ENCODE assay signal across 25 cellular contexts in genomic region chr2:17068016-17068415, GRCh38.
"Had no signal": no experiment of that assay in that cellular context is flagged by ENCODE, and none has a peak within 500 bp of the region (broad histone marks: within the 10 kb centered on the region; RNA-seq: fewer than 3 reads in every experiment).

No MANE protein-coding gene starts in this region.

- H3K4me3 Mint-ChIP-seq: dendritic cell treated with granulocyte-macrophage colony-stimulating factor and Interleukin-4, amounts not matched to agents 40 ng/mL and 50 ng/mL, for 4 days; effector memory CD8-positive, alpha-beta T cell; endodermal cell had no signal

- H3K27ac Mint-ChIP-seq: dendritic cell treated with granulocyte-macrophage colony-stimulating factor and Interleukin-4, amounts not matched to agents 40 ng/mL and 50 ng/mL, for 4 days; effector memory CD8-positive, alpha-beta T cell; endodermal cell had no signal

- DNase-seq: colonic mucosa; cortex of kidney; dermis blood vessel endothelial cell; dorsolateral prefrontal cortex; effector CD4-positive, alpha-beta T cell; effector CD8-positive, alpha-beta T cell; effector memory CD4-positive, alpha-beta T cell; effector memory CD8-positive, alpha-beta T cell; endodermal cell; erythroblast; esophagus squamous epithelium; foreskin fibroblast; foreskin keratinocyte; foreskin melanocyte; gastrocnemius medialis; glutamatergic neuron; head of caudate nucleus; heart left ventricle; heart right ventricle; hippocampal formation had no signal

- H3K4me1 Mint-ChIP-seq: endodermal cell had no signal

- H3K27me3 Mint-ChIP-seq: dendritic cell treated with granulocyte-macrophage colony-stimulating factor and Interleukin-4, amounts not matched to agents 40 ng/mL and 50 ng/mL, for 4 days; effector memory CD8-positive, alpha-beta T cell had no signal

- FAIRE-seq: colon, endometrium, endothelial cell of umbilical vein, frontal cortex had no signal
